Comparison of ENCODE assay signal across 8 cellular contexts in the genomic region with DNA sequence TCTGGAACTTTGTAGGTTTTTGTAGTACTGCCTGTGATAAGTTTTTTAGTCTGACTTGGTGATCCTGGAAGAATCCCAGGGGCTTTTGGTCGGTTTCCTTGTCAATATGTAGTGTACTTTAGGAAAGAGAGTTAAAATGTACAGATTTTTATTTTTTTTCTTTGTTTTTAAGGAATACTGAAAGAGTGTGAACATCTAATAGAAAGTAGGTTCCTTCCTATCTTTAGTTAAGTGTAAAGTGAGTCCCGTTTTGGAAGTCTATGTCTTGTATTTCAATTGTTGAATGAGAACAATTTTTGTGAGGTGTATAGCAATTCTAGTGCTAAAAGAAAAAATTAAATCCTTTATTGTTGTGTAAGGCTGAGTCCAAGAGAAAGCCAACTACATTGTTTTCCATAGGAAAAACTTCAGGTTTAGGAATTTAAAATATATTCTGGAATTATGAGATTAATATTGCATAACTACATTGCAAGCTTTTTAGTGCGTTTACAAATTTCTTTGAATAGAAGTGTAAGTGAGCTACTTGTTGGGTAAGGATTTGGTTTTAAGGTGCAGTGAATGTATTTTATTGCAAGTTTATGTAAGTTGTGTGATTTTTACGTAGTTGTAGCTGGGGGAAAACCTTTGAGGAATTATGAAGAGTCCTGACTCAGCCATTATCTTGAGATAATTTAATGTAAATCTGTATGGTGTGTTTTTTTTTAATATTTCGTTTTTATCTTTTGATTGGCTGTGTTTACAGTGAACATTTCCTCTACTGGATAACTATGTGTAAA. TPM values are rescaled to one million over a fixed set of nuclear protein-coding genes. Genes with fewer than 3 reads are reported as not detected.
DNase-seq lines count a peak whose midpoint lies in the region; ATAC-seq, FAIRE-seq and TF ChIP-seq lines count a peak whose summit lies in the region.

No MANE protein-coding gene starts in this region.

- H3K56ac ChIP-seq in IMR-90 (ENCODE audit: extremely low read depth, insufficient read depth, low read length), result peak overlapping the region; percentile 95; the same call in 1 of the 2 replicates

- dilution Hi-C loops in IMR-90 (cut with HindIII; ENCODE audit: low sequenced_read_pairs, unreplicated experiment), result no loop called here

- peak overlapping the region; percentile 82 for H3K4me2 ChIP-seq in A549
- H3K4me2 ChIP-seq in IMR-90 (ENCODE audit: low read depth, low read length), result peak overlapping the region; percentile 90

- no peak overlapping the region for H4K5ac ChIP-seq in IMR-90 (ENCODE audit: low read depth, low read length)

- H3K9me3 ChIP-seq in A549 (no peaks in the 10 kb centered on the region), IMR-90 (ENCODE audit: control insufficient read depth, insufficient read depth, low read length) (no peaks in the 10 kb centered on the region), mucosa of descending colon (no peaks in the 10 kb centered on the region)

- POLR2A ChIA-PET in A549 (lab: Yijun Ruan, JAX) (interaction anchor here (0.9 to 2.4 kb wide), 2 partner anchors 45 to 87 kb away, joined by 3 to 10 read pairs; no protein-coding TSS in a partner anchor), IMR-90 (lab: Charles Lee; ENCODE audit: unreplicated experiment) (no interaction called here)

- ATAC-seq in A549, result no peak
- ATAC-seq in IMR-90 (ENCODE audit: low read depth), result no peak
- ATAC-seq in mucosa of descending colon, result no peak
- no peak for ATAC-seq in GM21576 (IDR thresholded peaks at IDR 0.05; ENCODE audit: unreplicated experiment)
- ATAC-seq in HG03025 (IDR thresholded peaks at IDR 0.05; ENCODE audit: low FRiP score, unreplicated experiment), result no peak
- no peak for ATAC-seq in sciatic nerve

- H2BK120ac ChIP-seq in IMR-90 (ENCODE audit: low read depth, low read length), result 0 out of 2 replicates have a peak overlapping the region, but pooled peaks have one; percentile 61

- H2AK5ac ChIP-seq in IMR-90 (ENCODE audit: low read depth, low read length), result peak overlapping the region; percentile 77; the same call in 1 of the 2 replicates

- peak overlapping the region; percentile 92 for H3K9ac ChIP-seq in IMR-90 (ENCODE audit: low read depth, low read length)

- H3K27ac ChIP-seq in A549 (peak overlapping the region; percentile 97 to 98), IMR-90 (ENCODE audit: insufficient read depth, low read length) (peak overlapping the region; percentile 95)

- CTCF ChIA-PET in A549 (lab: Yijun Ruan, JAX) (interaction anchor here (0.8 to 1.5 kb wide), 7 partner anchors 11 to 205 kb away, joined by 3 read pairs; no protein-coding TSS in a partner anchor), IMR-90 (lab: Yijun Ruan, JAX) (interaction anchor here (0.7 to 1.1 kb wide), 2 partner anchors 340 to 1273 kb away, joined by 3 to 4 read pairs; no protein-coding TSS in a partner anchor)

- DNase-seq in A549 (ENCODE audit: low read depth in 1 of 2, low spot score in 1 of 2), result no peak
- DNase-seq in IMR-90, result peak; percentile 7
- DNase-seq in cardiac fibroblast (ENCODE audit: low read depth in 2 of 2), result peak in 1 of 2 donors; percentile 17
- no peak for DNase-seq in mucosa of descending colon
- DNase-seq in superior temporal gyrus (ENCODE audit: extremely low spot score), result no peak
- no peak for DNase-seq in sciatic nerve (ENCODE audit: low spot score)

- H3K9me1 ChIP-seq in IMR-90 (ENCODE audit: insufficient read depth, low read length), result peaks cover 18% of the 10 kb centered on the region

- peak overlapping the region; percentile 97 for H3K23ac ChIP-seq in IMR-90 (ENCODE audit: low read depth, low read length)

- H4K91ac ChIP-seq in IMR-90 (ENCODE audit: insufficient read depth, low read depth, low read length), result peak overlapping the region; percentile 50; the same call in 1 of the 2 replicates

- no peak overlapping the region for H2BK20ac ChIP-seq in IMR-90 (ENCODE audit: low read depth, low read length)

- in situ Hi-C loops in IMR-90 (cut with MboI; ENCODE audit: low sequenced_read_pairs), result no loop called here

- H2BK15ac ChIP-seq in IMR-90 (ENCODE audit: low read depth, low read length), result no peak overlapping the region

- peaks cover 60% of the 10 kb centered on the region for H4K20me1 ChIP-seq in IMR-90 (ENCODE audit: insufficient read depth, low read length)

- no peak for TF ChIP-seq CTCF in A549 (IDR thresholded peaks at IDR 0.05)
- no peak for TF ChIP-seq CTCF in IMR-90 (conservative IDR thresholded peaks at IDR 0.05; ENCODE audit: low read depth, low read length)
- TF ChIP-seq CTCF in cardiac fibroblast (IDR thresholded peaks at IDR 0.05; ENCODE audit: low read depth, low read length), result no peak
- TF ChIP-seq CTCF in mucosa of descending colon (IDR thresholded peaks at IDR 0.05), result no peak

- intact Hi-C loops in IMR-90 (cut with micrococcal nuclease), result loop anchor here (1.0 to 10.0 kb wide), 4 partner anchors 88 to 341 kb away; a partner anchor contains a TSS
- intact Hi-C loops in mucosa of descending colon (cut with DNase I, micrococcal nuclease), result no loop called here
- intact Hi-C loops in sciatic nerve (cut with DNase I), result no loop called here

- H3K4me1 ChIP-seq in A549 (peaks cover 48% of the 10 kb centered on the region), IMR-90 (ENCODE audit: control insufficient read depth, insufficient read depth, low read length) (peaks cover 4% of the 10 kb centered on the region; the same call in 1 of the 2 replicates), mucosa of descending colon (ENCODE audit: low read depth) (peaks cover 45% of the 10 kb centered on the region)

- H2AFZ ChIP-seq in IMR-90 (replicated peaks; ENCODE audit: low read length, poor library complexity), result no peak overlapping the region

- peak overlapping the region; percentile 96 for H2BK5ac ChIP-seq in IMR-90 (ENCODE audit: low read depth, low read length, poor library complexity, severe bottlenecking)

- H3K79me1 ChIP-seq in IMR-90 (ENCODE audit: low read depth in 1 of 2, low read length in 2 of 2), result peaks cover 0 to 27% of the 10 kb centered on the region in 2 experiments; a peak in 2 of 4 replicates

- 4% methylated on average over 5 of the region's 5 CpGs for WGBS in A549 (ENCODE audit: missing lambda C conversion rate)
- WGBS in IMR-90 (ENCODE audit: extremely low coverage in 2 of 2, insufficient read length in 1 of 2), 2 experiments, result 67% methylated on average over 1 of the region's 5 CpGs; no CpG with 5 or more reads in 1 of the 2 experiments

- TF ChIP-seq RAD21 in A549 (conservative IDR thresholded peaks at IDR 0.05 in 1 of 2, IDR thresholded peaks at IDR 0.05 in 1 of 2), result no peak
- TF ChIP-seq RAD21 in IMR-90 (IDR thresholded peaks at IDR 0.05; ENCODE audit: low read length), result no peak

- H4K8ac ChIP-seq in IMR-90 (ENCODE audit: low read depth in 2 of 2, low read length in 2 of 2), result no peak overlapping the region

- H3K36me3 ChIP-seq in IMR-90 (ENCODE audit: control insufficient read depth, insufficient read depth, low read length), result no peaks in the 10 kb centered on the region
- H3K36me3 ChIP-seq in mucosa of descending colon (ENCODE audit: low read depth), result no peaks in the 10 kb centered on the region

- H2AK9ac ChIP-seq in IMR-90 (replicated peaks; ENCODE audit: low read depth, low read length, poor library complexity), result no peak overlapping the region

- peak overlapping the region; percentile 88 for H3K4ac ChIP-seq in IMR-90 (ENCODE audit: low read depth, low read length)

- TF ChIP-seq EP300 in A549 (IDR thresholded peaks at IDR 0.05), result no peak

- H3K14ac ChIP-seq in IMR-90 (replicated peaks; ENCODE audit: low read depth, low read length), result peak overlapping the region; percentile 96

- FAIRE-seq in A549 (lab: Jason Lieb, UNC), result no peak

- peak overlapping the region; percentile 6; the same call in 1 of the 2 replicates for H3K18ac ChIP-seq in IMR-90 (ENCODE audit: low read depth, low read length)

- no peak for TF ChIP-seq POLR2A in A549 (IDR thresholded peaks at IDR 0.05; ENCODE audit: low read length)
- no peak; the same call in 1 of the 2 replicates for TF ChIP-seq POLR2A in IMR-90 (IDR thresholded peaks at IDR 0.05; ENCODE audit: low read depth, low read length)

- H3K4me3 ChIP-seq in A549, result peak overlapping the region; percentile 93
- peak overlapping the region; percentile 87 for H3K4me3 ChIP-seq in IMR-90 (ENCODE audit: insufficient read depth, low read depth, low read length)
- H3K4me3 ChIP-seq in cardiac fibroblast (replicated peaks in 1 of 2; ENCODE audit: low read depth in 2 of 2, low read length in 2 of 2), result peak overlapping the region; percentile 82 to 91
- peak overlapping the region; percentile 95 for H3K4me3 ChIP-seq in mucosa of descending colon

- H3K27me3 ChIP-seq in IMR-90 (ENCODE audit: control insufficient read depth, insufficient read depth, low read length), result no peaks in the 10 kb centered on the region

- no TSS peak for BruUV-seq in IMR-90 (replicated peaks; lab: Mats Ljungman, UMichigan)

TF ChIP-seq in A549, 52 proteins besides CTCF, POLR2A, EP300 and RAD21 (continues in another document):
- TF ChIP-seq FOSB (CRISPR knock-in tag; IDR thresholded peaks at IDR 0.05), result no peak

TF ChIP-seq in IMR-90, 13 proteins besides CTCF, POLR2A, EP300 and RAD21 (continues in another document):
- TF ChIP-seq CEBPB (IDR thresholded peaks at IDR 0.05; ENCODE audit: low read depth, low read length), result peak; percentile 36; the same call in 1 of the 2 replicates

RNA-seq across cellular contexts. Expression of a gene that starts 1.7 kb away (rescaled TPM):
- 356 and 391 TPM in 2 replicates for polyA plus RNA-seq in A549 (2011; rRNA removed)
- 99.8 and 102 TPM in 2 replicates for polyA plus RNA-seq in A549 (2012; cell fraction: cytosol; rRNA removed)
- 37.3 and 47.0 TPM in 2 replicates for polyA plus RNA-seq in A549 (2012; cell fraction: nucleus; rRNA removed)
- 158 to 166 TPM (median 161 TPM) in 3 replicates for polyA plus RNA-seq in A549 (2017; fragmentation: RNase III; extraction: RNeasy Plus Mini Kit Qiagen cat#74134 plus additional on column Dnase treatment)
- polyA minus RNA-seq in A549 (2011; rRNA and poly(A)+ RNA removed), result 72.5 and 89.1 TPM in 2 replicates
- total RNA-seq in IMR-90 (2012; rRNA removed), result 206 and 273 TPM in 2 replicates
- polyA plus RNA-seq in IMR-90 (2012; rRNA removed), result 164 and 199 TPM in 2 replicates
- polyA plus RNA-seq in IMR-90 (2012; cell fraction: cytosol; rRNA removed), result 55.4 and 67.0 TPM in 2 replicates
- polyA plus RNA-seq in IMR-90 (2012; cell fraction: nucleus; rRNA removed; ENCODE audit: low replicate concordance), result 23.9 and 81.0 TPM in 2 replicates
- 100 to 1,000 TPM; 240 to 333 (median 273) TPM for total RNA-seq in mucosa of descending colon
- 184 TPM for total RNA-seq in sciatic nerve

RNA-seq across cellular contexts. Expression of a gene that starts 29.7 kb away (rescaled TPM):
- polyA plus RNA-seq in A549 (2011; rRNA removed) (0.16 TPM in 1 of 2 replicates, not detected in the other), A549 (2017; fragmentation: RNase III; extraction: RNeasy Plus Mini Kit Qiagen cat#74134 plus additional on column Dnase treatment) (0.06 to 0.12 TPM in 2 of 3 replicates, not detected in the other), IMR-90 (2012; rRNA removed) (0.16 TPM in 1 of 2 replicates, not detected in the other)
- polyA plus RNA-seq in A549 (2012; cell fraction: cytosol; rRNA removed), result 0.05 and 0.09 TPM in 2 replicates
- polyA plus RNA-seq in A549 (2012; cell fraction: nucleus; rRNA removed), result 0.12 TPM in 1 of 2 replicates, not detected in the other
- polyA minus RNA-seq in A549 (2011; rRNA and poly(A)+ RNA removed), result 0.37 TPM in 1 of 2 replicates, not detected in the other
- total RNA-seq in IMR-90 (2012; rRNA removed) (under 0.01 and 0.18 TPM in 2 replicates), mucosa of descending colon (under 1 TPM in 1 of 3 donors, not detected in 2; 0.28 TPM), sciatic nerve (not detected)
- 0.12 TPM in 1 of 2 replicates, not detected in the other for polyA plus RNA-seq in IMR-90 (2012; cell fraction: cytosol; rRNA removed)
- 0.11 TPM in 1 of 2 replicates, not detected in the other for polyA plus RNA-seq in IMR-90 (2012; cell fraction: nucleus; rRNA removed; ENCODE audit: low replicate concordance)
